29 cellular contexts compared by ENCODE assay signal in the genomic region with DNA sequence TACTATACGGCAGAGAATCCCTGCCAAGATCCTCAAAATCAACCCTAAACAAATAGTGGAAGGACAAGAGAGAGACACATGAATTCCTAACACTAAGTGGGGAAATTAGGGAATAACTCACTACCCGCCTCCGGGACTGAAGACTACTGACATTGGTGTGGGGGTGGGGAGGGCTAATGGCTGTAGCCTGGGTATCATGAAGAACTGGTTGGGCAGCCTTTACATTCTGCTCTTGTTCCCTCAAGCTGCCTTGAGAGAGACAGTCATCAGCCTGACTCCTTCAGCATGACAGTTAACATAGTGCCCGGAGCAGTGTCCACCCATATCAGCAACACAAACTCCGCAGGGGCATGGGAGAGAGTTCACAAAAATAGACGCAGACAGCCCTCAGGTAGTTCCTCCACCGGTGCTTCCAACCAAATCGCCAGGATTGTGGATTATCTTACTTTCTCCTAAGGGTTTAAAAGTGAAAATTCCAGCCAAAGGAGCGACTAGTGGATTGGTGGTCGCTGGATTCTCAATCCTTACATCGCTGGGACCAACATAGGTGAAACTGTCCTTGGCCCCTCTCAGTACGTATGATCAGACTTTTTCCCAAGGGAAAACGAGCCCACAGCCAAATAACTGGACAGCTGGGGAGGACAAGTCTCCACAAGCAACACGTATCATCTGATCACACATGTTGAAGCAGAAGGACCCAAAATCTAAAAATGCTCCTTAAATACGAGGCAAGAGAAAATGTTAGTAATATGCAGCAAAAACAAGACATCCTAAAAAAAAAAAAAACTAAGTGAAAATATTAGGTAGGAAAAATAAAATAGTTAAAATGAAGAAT. TPM values are rescaled to one million over a fixed set of nuclear protein-coding genes. Genes with fewer than 3 reads are reported as not detected.
DNase-seq lines count a peak whose midpoint lies in the region; ATAC-seq and TF ChIP-seq lines count a peak whose summit lies in the region.
"Had no signal": no experiment of that assay in that cellular context is flagged by ENCODE, and none has a peak within 500 bp of the region (broad histone marks: within the 10 kb centered on the region; RNA-seq: fewer than 3 reads in every experiment).

No MANE protein-coding gene starts in this region.

- no TSS peak for BruUV-seq in Caco-2 (replicated peaks; lab: Mats Ljungman, UMichigan)

- no peak overlapping the region for H2BK5ac ChIP-seq in H9 (ENCODE audit: insufficient read length, low read length)

- H3K36me3 Mint-ChIP-seq in Caco-2 (ENCODE audit: insufficient read depth, unreplicated experiment) (no peaks in the 10 kb centered on the region), H9 (ENCODE audit: insufficient read depth in 1 of 3, low read depth in 3 of 3) (no peaks in the 10 kb centered on the region)
- H3K36me3 Mint-ChIP-seq: natural killer cell had no signal

- H3K4me3 Mint-ChIP-seq in Caco-2 (ENCODE audit: unreplicated experiment) (no peak overlapping the region), H9 (no peak overlapping the region)
- H3K4me3 Mint-ChIP-seq: activated T-cell treated with anti-CD3 and anti-CD28 coated beads, Interleukin-2, amount 50 U/mL, for 72 hours; endodermal cell; natural killer cell; T-cell had no signal

- WGBS in H9 (ENCODE audit: extremely low coverage, insufficient read length, low lambda C conversion rate) = no CpG with 5 or more reads among the region's 15 CpGs
- 74 to 77% methylated on average over 15 of the region's 15 CpGs for WGBS in testis, 2 donors

- H3K4me1 ChIP-seq in Caco-2 (peaks cover 5% of the 10 kb centered on the region; the same call in 1 of the 2 replicates), H9 (ENCODE audit: insufficient read depth, low read length) (peaks cover 7% of the 10 kb centered on the region), RWPE2 (ENCODE audit: insufficient read depth, poor library complexity, severe bottlenecking) (no peaks in the 10 kb centered on the region), testis (no peaks in the 10 kb centered on the region)
- H3K4me1 ChIP-seq: A549, BE2C, SJCRH30 had no signal

- H3K9me3 Mint-ChIP-seq in Caco-2 (ENCODE audit: unreplicated experiment) (peaks cover 7% of the 10 kb centered on the region), H9 (no peaks in the 10 kb centered on the region; a peak in 1 of 5 replicates)
- H3K9me3 Mint-ChIP-seq: activated T-cell treated with anti-CD3 and anti-CD28 coated beads, Interleukin-2, amount 50 U/mL, for 72 hours; endodermal cell; natural killer cell had no signal

- peak; percentile 44 to 64 for DNase-seq in Caco-2
- peak; percentile 32 for DNase-seq in H9
- DNase-seq in RWPE2 (ENCODE audit: low spot score) = no peak
- DNase-seq in iPS-NIHi7 (ENCODE audit: extremely low spot score) = peak; percentile 31
- no peak for DNase-seq in DMS79 (lab: John Stamatoyannopoulos, UW)
- DNase-seq in testis = no peak
- DNase-seq in activated CD8-positive, alpha-beta memory T cell treated with anti-CD3 and anti-CD28 coated beads, Interleukin-2, amount 50 U/mL, for 4 hours = no peak
- no peak for DNase-seq in mesenteric fat pad (ENCODE audit: low spot score)
- DNase-seq: activated CD4-positive, alpha-beta T cell treated with anti-CD3 and anti-CD28 coated beads for 4 hours; activated naive CD4-positive, alpha-beta T cell treated with Interleukin-2 at 50 U/mL for 16 hours; activated T-cell treated with anti-CD3 and anti-CD28 coated beads, Interleukin-2, amount 50 U/mL, for 72 hours; amygdala; BE2C; endodermal cell; natural killer cell; NCI-H1048; NCI-H1930; NCI-H226; small intestine; stimulated activated CD4-positive, alpha-beta T cell treated with anti-CD3 and anti-CD28 coated beads, Interleukin-2, amount 100 ng/mL, for 24 hours; T-cell had no signal

- no peak overlapping the region for H2BK15ac ChIP-seq in H9 (ENCODE audit: low read depth, low read length)

- no peak overlapping the region for H2BK20ac ChIP-seq in H9 (ENCODE audit: low read depth, low read length, poor library complexity, severe bottlenecking)

- intact Hi-C loops in Caco-2 (cut with micrococcal nuclease; ENCODE audit: unreplicated experiment) (no loop called here), testis (cut with DNase I; ENCODE audit: low total_unique reads) (no loop called here)

- H3K9me3 ChIP-seq in Caco-2 (no peaks in the 10 kb centered on the region), H9 (ENCODE audit: control insufficient read depth, low read depth, low read length) (no peaks in the 10 kb centered on the region), RWPE2 (ENCODE audit: severe bottlenecking) (no peaks in the 10 kb centered on the region), testis (no peaks in the 10 kb centered on the region)
- H3K9me3 ChIP-seq: A549, BE2C, SJCRH30, vagina had no signal

- no peak overlapping the region for H3T11ph ChIP-seq in H9 (ENCODE audit: low read length)

- no peaks in the 10 kb centered on the region for H4K20me1 ChIP-seq in H9 (ENCODE audit: control insufficient read depth, insufficient read depth, insufficient read length)

- no peak for TF ChIP-seq POLR2A in testis (IDR thresholded peaks at IDR 0.05)

- no peak overlapping the region for H3K4me2 ChIP-seq in H9 (ENCODE audit: insufficient read depth, insufficient read length, low read length)
- H3K4me2 ChIP-seq: A549 had no signal

- H3K4me3 ChIP-seq in Caco-2 (ENCODE audit: low read depth, low read length) = no peak overlapping the region
- no peak overlapping the region for H3K4me3 ChIP-seq in RWPE2 (ENCODE audit: severe bottlenecking)
- no peak overlapping the region for H3K4me3 ChIP-seq in testis
- H3K4me3 ChIP-seq: A549, coronary artery, SJCRH30, vagina had no signal

- no peak overlapping the region for H3K14ac ChIP-seq in H9 (ENCODE audit: insufficient read depth, low read length)

- H2AFZ ChIP-seq in H9 (ENCODE audit: low read length) = no peak overlapping the region

- no peak overlapping the region for H2AK5ac ChIP-seq in H9 (ENCODE audit: insufficient read length, low read length)

- no peak overlapping the region for H3K4ac ChIP-seq in H9 (ENCODE audit: low read depth, low read length)

- no peak for TF ChIP-seq CTCF in Caco-2 (IDR thresholded peaks at IDR 0.05; ENCODE audit: insufficient read depth in 1 of 2, low read depth in 1 of 2, low read length in 1 of 2, severe bottlenecking in 1 of 2, unreplicated experiment in 1 of 2)
- TF ChIP-seq CTCF in H9 (conservative IDR thresholded peaks at IDR 0.05) = no peak
- TF ChIP-seq CTCF in RWPE2 (IDR thresholded peaks at IDR 0.05; ENCODE audit: poor library complexity, severe bottlenecking) = no peak
- TF ChIP-seq CTCF in testis (IDR thresholded peaks at IDR 0.05) = no peak

- H3K27ac Mint-ChIP-seq in Caco-2 (ENCODE audit: unreplicated experiment) (peak overlapping the region; percentile 25), H9 (peak overlapping the region in 1 of 3 experiments; percentile 14; a peak in 1 of 7 replicates)
- H3K27ac Mint-ChIP-seq: activated T-cell treated with anti-CD3 and anti-CD28 coated beads, Interleukin-2, amount 50 U/mL, for 72 hours; endodermal cell; natural killer cell; T-cell had no signal

- H3K56ac ChIP-seq in H9 (ENCODE audit: insufficient read length, low read depth, low read length) = no peak overlapping the region

- no peak overlapping the region for H2BK120ac ChIP-seq in H9 (ENCODE audit: low read depth, low read length, poor library complexity, severe bottlenecking)

- no peaks in the 10 kb centered on the region for H3K79me2 ChIP-seq in H9 (ENCODE audit: insufficient read depth, low read length)

- 0 out of 3 replicates have a peak, but pooled peaks have one; percentile 23 for ATAC-seq in RWPE2 (ENCODE audit: low read depth)
- ATAC-seq: A549; activated T-cell treated with anti-CD3 and anti-CD28 coated beads, Interleukin-2, amount 50 U/mL, for 72 hours; HCT116; left lobe of liver; natural killer cell; T-cell had no signal

- H3K9ac ChIP-seq in H9 (ENCODE audit: extremely low read depth, insufficient read length, low read length) = no peak overlapping the region

- H2BK12ac ChIP-seq in H9 (ENCODE audit: insufficient read length, low read depth, low read length) = no peak overlapping the region

- no peak overlapping the region for H3K23ac ChIP-seq in H9 (ENCODE audit: insufficient read length, low read depth, low read length)

- H3K4me1 Mint-ChIP-seq in Caco-2 (ENCODE audit: low read depth, unreplicated experiment) = peaks cover 16% of the 10 kb centered on the region
- H3K4me1 Mint-ChIP-seq in H9 = peaks cover 32 to 48% of the 10 kb centered on the region in 2 experiments
- H3K4me1 Mint-ChIP-seq: endodermal cell, natural killer cell had no signal

- H4K91ac ChIP-seq in H9 (ENCODE audit: insufficient read length, low read depth, low read length) = no peak overlapping the region

- POLR2A ChIA-PET in Caco-2 (lab: Charles Lee) = no interaction called here

- no peak overlapping the region for H4K8ac ChIP-seq in H9 (replicated peaks; ENCODE audit: insufficient read length, low read depth, low read length)

- H3K27ac ChIP-seq in H9 (ENCODE audit: insufficient read length, low read depth, low read length) (no peak overlapping the region), RWPE2 (ENCODE audit: poor library complexity, severe bottlenecking) (no peak overlapping the region), testis (no peak overlapping the region)
- H3K27ac ChIP-seq: A549, coronary artery, SJCRH30, vagina had no signal

- no peaks in the 10 kb centered on the region for H3K23me2 ChIP-seq in H9 (ENCODE audit: insufficient read length, low read depth, low read length, poor library complexity, severe bottlenecking)

- H3K79me1 ChIP-seq in H9 (ENCODE audit: insufficient read depth, low read depth, low read length, poor library complexity, severe bottlenecking) = no peaks in the 10 kb centered on the region

- CTCF ChIA-PET in Caco-2 (lab: Charles Lee) = no interaction called here

- H4K5ac ChIP-seq in H9 (ENCODE audit: insufficient read length, low read depth, low read length) = no peak overlapping the region

- no peaks in the 10 kb centered on the region for H3K36me3 ChIP-seq in Caco-2 (ENCODE audit: control insufficient read depth, insufficient read depth, low read length)
- H3K36me3 ChIP-seq in RWPE2 (ENCODE audit: low read depth) = no peaks in the 10 kb centered on the region
- H3K36me3 ChIP-seq in testis (ENCODE audit: low read depth, missing control alignments) = no peaks in the 10 kb centered on the region
- H3K36me3 ChIP-seq: BE2C, SJCRH30, vagina had no signal

- H3K18ac ChIP-seq in H9 (ENCODE audit: insufficient read length, low read depth, low read length) = no peak overlapping the region

- H3K27me3 ChIP-seq in Caco-2 (replicated peaks; ENCODE audit: control insufficient read depth, insufficient read depth, low read length) (no peaks in the 10 kb centered on the region), H9 (ENCODE audit: insufficient read depth, low read length) (no peaks in the 10 kb centered on the region), RWPE2 (ENCODE audit: insufficient read depth, poor library complexity, severe bottlenecking) (no peaks in the 10 kb centered on the region), testis (no peaks in the 10 kb centered on the region)
- H3K27me3 ChIP-seq: BE2C, SJCRH30, vagina had no signal

- H3K27me3 Mint-ChIP-seq in Caco-2 (ENCODE audit: insufficient read depth, unreplicated experiment) (no peaks in the 10 kb centered on the region), H9 (ENCODE audit: low read depth) (peaks cover 10% of the 10 kb centered on the region)

RNA-seq across cellular contexts. Expression of a gene that starts 22.6 kb away (rescaled TPM):
- total RNA-seq in Caco-2 (2022) = 24.0 and 27.4 TPM in 2 replicates
- total RNA-seq in H9 (2021) = 19.5 and 20.3 TPM in 2 replicates
- 10 to 100 TPM; 51.5 to 53.0 TPM for total RNA-seq in testis
- 69.6 TPM for polyA plus RNA-seq in testis (ENCODE audit: insufficient read depth, low read depth, low replicate concordance)
- 17.8 TPM for total RNA-seq in mesenteric fat pad

RNA-seq across cellular contexts. Expression of a gene that starts 31.5 kb away (rescaled TPM):
- total RNA-seq in Caco-2 (2022) = not detected in 2 replicates
- 4.3 and 7.8 TPM in 2 replicates for total RNA-seq in H9 (2021)
- 10 to 100 TPM; 13.1 to 20.7 TPM for total RNA-seq in testis
- 47.0 TPM for polyA plus RNA-seq in testis (ENCODE audit: insufficient read depth, low read depth, low replicate concordance)
- total RNA-seq in mesenteric fat pad = 94.2 TPM
- total RNA-seq: activated T-cell treated with anti-CD3 and anti-CD28 coated beads, Interleukin-2, amount 50 U/mL, for 72 hours; LHCN-M2; natural killer cell; renal cortical epithelial cell; T-cell had no signal
- polyA plus RNA-seq: A549 had no signal

Comparison
In these comparisons a context has a peak if more than half of its experiments do, and no peak if none do; other contexts are left out.
1. DNase-seq: peak in Caco-2 (2 of 2), H9 (single experiment) and iPS-NIHi7 (single experiment); none in RWPE2 (single experiment), DMS79 (single experiment), testis (single experiment), activated CD8-positive, alpha-beta memory T cell treated with anti-CD3 and anti-CD28 coated beads, Interleukin-2, amount 50 U/mL, for 4 hours (single experiment) and mesenteric fat pad (single experiment).